ENCODE assay signal across 1 cellular context in genomic region chr10:94035982-94036663, GRCh38.
TF ChIP-seq lines count a peak whose summit lies in the region.

No MANE protein-coding gene starts in this region.

TF ChIP-seq in HEK293, 187 proteins besides CTCF, POLR2A, EP300 and RAD21 (continued from another document):
- TF ChIP-seq ZNF501 (tag by site-specific recombination; IDR thresholded peaks at IDR 0.05) (0 out of 2 replicates have a peak, but pooled peaks have one; percentile 17), ZNF664 (tag by site-specific recombination; IDR thresholded peaks at IDR 0.05) (peak; percentile 94), SP7 (tag by site-specific recombination; IDR thresholded peaks at IDR 0.05) (peak; percentile 94), OSR2 (tag by site-specific recombination; IDR thresholded peaks at IDR 0.05) (peak; percentile 52; the same call in 1 of the 2 replicates), ZXDB (tag by site-specific recombination; IDR thresholded peaks at IDR 0.05) (0 out of 2 replicates have a peak, but pooled peaks have one; percentile 21)
